ENCODE assay signal across 9 cellular contexts in the genomic region with DNA sequence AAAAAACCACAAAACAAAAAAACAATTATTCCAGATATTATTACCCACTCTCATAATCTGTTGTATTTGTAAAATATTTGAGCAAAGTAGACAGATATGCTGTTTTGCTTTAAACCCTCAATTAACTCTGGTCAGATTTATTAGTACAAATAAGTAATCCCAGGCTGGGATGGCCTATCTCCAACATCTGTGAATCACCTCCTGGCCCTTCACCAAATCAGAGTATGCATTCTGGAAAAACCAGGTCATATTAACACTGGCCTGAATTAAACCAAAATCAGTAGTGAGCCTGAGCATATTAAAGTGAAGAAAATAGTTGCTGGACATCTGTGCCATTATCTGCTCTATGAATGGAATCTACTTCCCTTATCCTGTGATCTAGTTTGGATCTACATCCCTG. TPM values are rescaled to one million over a fixed set of nuclear protein-coding genes. Genes with fewer than 3 reads are reported as not detected.
DNase-seq lines count a peak whose midpoint lies in the region; ATAC-seq, FAIRE-seq and TF ChIP-seq lines count a peak whose summit lies in the region.
"Had no signal": no experiment of that assay in that cellular context is flagged by ENCODE, and none has a peak within 500 bp of the region (broad histone marks: within the 10 kb centered on the region; RNA-seq: fewer than 3 reads in every experiment).

No MANE protein-coding gene starts in this region.

- ATAC-seq in CD4-positive, CD25-positive, alpha-beta regulatory T cell (ENCODE audit: low read depth in 2 of 2), result no peak
- ATAC-seq in omental fat pad (ENCODE audit: low FRiP score) (peak; percentile 81), GM18867 (IDR thresholded peaks at IDR 0.05; ENCODE audit: unreplicated experiment) (no peak), HG02763 (IDR thresholded peaks at IDR 0.05; ENCODE audit: unreplicated experiment) (no peak)

- peak overlapping the region in 2 of 3 donors; percentile 72 to 86 for H3K27ac Mint-ChIP-seq in CD4-positive, CD25-positive, alpha-beta regulatory T cell

- no peaks in the 10 kb centered on the region for H3K9me3 Mint-ChIP-seq in CD4-positive, CD25-positive, alpha-beta regulatory T cell

- H3K9me3 ChIP-seq in CD4-positive, CD25-positive, alpha-beta regulatory T cell (ENCODE audit: control insufficient read depth in 2 of 2, low read length in 2 of 2), result no peaks in the 10 kb centered on the region
- no peaks in the 10 kb centered on the region for H3K9me3 ChIP-seq in hepatocyte (ENCODE audit: low read depth)

- peaks cover 41% of the 10 kb centered on the region for H3K36me3 ChIP-seq in CD4-positive, CD25-positive, alpha-beta regulatory T cell (ENCODE audit: control insufficient read depth, insufficient read depth, low read length)
- peaks cover 11% of the 10 kb centered on the region for H3K36me3 ChIP-seq in hepatocyte (replicated peaks; ENCODE audit: insufficient read depth, low read depth)

- no peak overlapping the region for H2AFZ ChIP-seq in hepatocyte

- peak; percentile 81 for FAIRE-seq in RCC 7860 (lab: Jason Lieb, UNC)

- peaks cover 13 to 40% (median 25%) of the 10 kb centered on the region in 4 donors for H3K4me1 Mint-ChIP-seq in CD4-positive, CD25-positive, alpha-beta regulatory T cell

- peaks cover 63% of the 10 kb centered on the region for H4K20me1 ChIP-seq in hepatocyte (ENCODE audit: insufficient read depth, poor library complexity, severe bottlenecking)

- peaks cover 70% of the 10 kb centered on the region for H3K79me2 ChIP-seq in hepatocyte

- no peak overlapping the region for H3K4me3 ChIP-seq in CD4-positive, CD25-positive, alpha-beta regulatory T cell (ENCODE audit: low read depth, low read length)
- no peak overlapping the region for H3K4me3 ChIP-seq in epithelial cell of esophagus (ENCODE audit: low read length)
- H3K4me3 ChIP-seq in hepatocyte, result no peak overlapping the region

- H3K4me3 Mint-ChIP-seq in CD4-positive, CD25-positive, alpha-beta regulatory T cell, result no peak overlapping the region

- no peaks in the 10 kb centered on the region for H3K27me3 Mint-ChIP-seq in CD4-positive, CD25-positive, alpha-beta regulatory T cell

- H3K4me2 ChIP-seq in hepatocyte, result no peak overlapping the region

- TF ChIP-seq CTCF in epithelial cell of esophagus (IDR thresholded peaks at IDR 0.05; ENCODE audit: insufficient read depth, low read depth, low read length, missing control alignments) (no peak), omental fat pad (IDR thresholded peaks at IDR 0.05) (no peak), hepatocyte (IDR thresholded peaks at IDR 0.05; ENCODE audit: poor library complexity) (no peak)

- H3K9me2 ChIP-seq in hepatocyte (replicated peaks; ENCODE audit: insufficient read depth), result no peaks in the 10 kb centered on the region

- no peak for DNase-seq in CD4-positive, CD25-positive, alpha-beta regulatory T cell
- peak; percentile 36 for DNase-seq in RCC 7860 (ENCODE audit: low spot score)
- DNase-seq in epithelial cell of esophagus (ENCODE audit: low read depth), result peak; percentile 77
- DNase-seq in omental fat pad (ENCODE audit: low spot score), result no peak
- no peak for DNase-seq in DMS79 treated with DMSO at 0.1 percent for 48 hours (lab: John Stamatoyannopoulos, UW)
- no peak for DNase-seq in hepatocyte (ENCODE audit: low spot score)
- DNase-seq: NCI-H510A had no signal

- H3K27me3 ChIP-seq in CD4-positive, CD25-positive, alpha-beta regulatory T cell (ENCODE audit: control insufficient read depth, insufficient read depth, low read length), result no peaks in the 10 kb centered on the region
- no peaks in the 10 kb centered on the region for H3K27me3 ChIP-seq in hepatocyte

- H3K27ac ChIP-seq in CD4-positive, CD25-positive, alpha-beta regulatory T cell (ENCODE audit: insufficient read depth, low read length, poor library complexity, severe bottlenecking), result no peak overlapping the region
- no peak overlapping the region for H3K27ac ChIP-seq in hepatocyte

- peaks cover 34% of the 10 kb centered on the region for H3K36me3 Mint-ChIP-seq in CD4-positive, CD25-positive, alpha-beta regulatory T cell

- peaks cover 8% of the 10 kb centered on the region for H3K4me1 ChIP-seq in CD4-positive, CD25-positive, alpha-beta regulatory T cell (ENCODE audit: control insufficient read depth, insufficient read depth, low read length, poor library complexity, severe bottlenecking)
- H3K4me1 ChIP-seq in hepatocyte (ENCODE audit: insufficient read depth), result peaks cover 6% of the 10 kb centered on the region

RNA-seq across cellular contexts. Expression of a gene that starts 41.0 kb away (rescaled TPM):
- 262 TPM for total RNA-seq in CD4-positive, CD25-positive, alpha-beta regulatory T cell
- 100 to 1,000 TPM; 100 to 125 (median 118) TPM for polyA plus RNA-seq in CD4-positive, CD25-positive, alpha-beta regulatory T cell
- 100 to 1,000 TPM; 214 to 433 (median 280) TPM for total RNA-seq in omental fat pad
- 154 and 163 TPM in 2 replicates for total RNA-seq in hepatocyte
- polyA plus RNA-seq in hepatocyte, result 152 and 157 TPM in 2 replicates

RNA-seq across cellular contexts. Expression of a gene that starts 58.9 kb away (rescaled TPM):
- total RNA-seq in CD4-positive, CD25-positive, alpha-beta regulatory T cell, result 177 TPM
- 10 to 100 TPM; 71.1 to 90.9 (median 76.7) TPM for polyA plus RNA-seq in CD4-positive, CD25-positive, alpha-beta regulatory T cell
- total RNA-seq in omental fat pad (100 to 1,000 TPM; 151 to 200 (median 171) TPM), hepatocyte (5.5 and 6.5 TPM in 2 replicates)
- 3.5 and 6.1 TPM in 2 replicates for polyA plus RNA-seq in hepatocyte

Comparison
In these comparisons a context has a peak if more than half of its experiments do, and no peak if none do; other contexts are left out.
1. DNase-seq: peak in RCC 7860 (single experiment) and epithelial cell of esophagus (single experiment); none in CD4-positive, CD25-positive, alpha-beta regulatory T cell (0 of 3), omental fat pad (single experiment), DMS79 treated with DMSO at 0.1 percent for 48 hours (single experiment) and hepatocyte (single experiment).
2. RNA of a gene that starts 58.9 kb away (total RNA-seq): 177 TPM in CD4-positive, CD25-positive, alpha-beta regulatory T cell (single experiment) and 151 to 200 TPM in omental fat pad; 5.5 to 6.5 TPM in hepatocyte; every median in the first group is over 10 times any median in the second.